In genomic region chr2:224357098-224357901, GRCh38 we compare ENCODE assay signal across 2 cellular contexts.
TF ChIP-seq lines count a peak whose summit lies in the region.

No MANE protein-coding gene starts in this region.

TF ChIP-seq in A549, 52 proteins besides CTCF, POLR2A, EP300 and RAD21 (continued from another document):
- TF ChIP-seq HMGXB4 (CRISPR knock-in tag; IDR thresholded peaks at IDR 0.05; ENCODE audit: borderline replicate concordance): no peak
- peak; percentile 92 to 98 for TF ChIP-seq CEBPB (IDR thresholded peaks at IDR 0.05)
- TF ChIP-seq CHD4 (IDR thresholded peaks at IDR 0.05; ENCODE audit: borderline replicate concordance): no peak
- TF ChIP-seq JUNB (IDR thresholded peaks at IDR 0.05): no peak
- TF ChIP-seq POLR2AphosphoS2 (conservative IDR thresholded peaks at IDR 0.05; ENCODE audit: low read length): no peak

TF ChIP-seq in HepG2, 621 proteins besides CTCF, POLR2A, EP300 and RAD21 (continued from another document and continues in another):
- TF ChIP-seq ZNF34 (CRISPR knock-in tag; IDR thresholded peaks at IDR 0.05; ENCODE audit: borderline replicate concordance): 0 out of 2 replicates have a peak, but pooled peaks have one; percentile 44
- peak; percentile 97 for TF ChIP-seq CEBPB (IDR thresholded peaks at IDR 0.05; ENCODE audit: borderline replicate concordance, low read depth, low read length)
- TF ChIP-seq ZMYM4 (CRISPR knock-in tag; IDR thresholded peaks at IDR 0.05): 0 out of 2 replicates have a peak, but pooled peaks have one; percentile 17
- no peak for TF ChIP-seq ZNF207 (IDR thresholded peaks at IDR 0.05; ENCODE audit: borderline replicate concordance)
- no peak for TF ChIP-seq TERF1 (CRISPR knock-in tag; IDR thresholded peaks at IDR 0.05)
- 0 out of 2 replicates have a peak, but pooled peaks have one; percentile 34 for TF ChIP-seq PAWR (CRISPR knock-in tag; IDR thresholded peaks at IDR 0.05; ENCODE audit: borderline replicate concordance)
- peak; percentile 94 for TF ChIP-seq TEF (CRISPR knock-in tag; IDR thresholded peaks at IDR 0.05)
- TF ChIP-seq ZNF496 (CRISPR knock-in tag; IDR thresholded peaks at IDR 0.05; ENCODE audit: insufficient replicate concordance): no peak
- TF ChIP-seq CENPX (CRISPR knock-in tag; IDR thresholded peaks at IDR 0.05): no peak
- TF ChIP-seq BRF2 (CRISPR knock-in tag; IDR thresholded peaks at IDR 0.05): no peak
- TF ChIP-seq CREM (IDR thresholded peaks at IDR 0.05): no peak
- TF ChIP-seq CREM (CRISPR knock-in tag; IDR thresholded peaks at IDR 0.05): no peak
- TF ChIP-seq ATF4 (CRISPR knock-in tag; IDR thresholded peaks at IDR 0.05): 0 out of 4 replicates have a peak, but pooled peaks of 1 of the 2 experiments have one; percentile 16
- TF ChIP-seq SMC3 (IDR thresholded peaks at IDR 0.05; ENCODE audit: low read length): peak; percentile 92
- TF ChIP-seq PAX8 (CRISPR knock-in tag; IDR thresholded peaks at IDR 0.05; ENCODE audit: borderline replicate concordance): 0 out of 2 replicates have a peak, but pooled peaks have one; percentile 41
- TF ChIP-seq ZBTB46 (CRISPR knock-in tag; IDR thresholded peaks at IDR 0.05; ENCODE audit: borderline replicate concordance): no peak
- peak; percentile 39; the same call in 1 of the 2 replicates for TF ChIP-seq MIER3 (CRISPR knock-in tag; IDR thresholded peaks at IDR 0.05; ENCODE audit: borderline replicate concordance)
- no peak for TF ChIP-seq ZNF138 (CRISPR knock-in tag; IDR thresholded peaks at IDR 0.05; ENCODE audit: low read depth)
- no peak for TF ChIP-seq ZBTB44 (CRISPR knock-in tag; IDR thresholded peaks at IDR 0.05)
- no peak for TF ChIP-seq ZNF646 (CRISPR knock-in tag; IDR thresholded peaks at IDR 0.05)
- TF ChIP-seq NFAT5 (CRISPR knock-in tag; IDR thresholded peaks at IDR 0.05): no peak
- peak; percentile 97 for TF ChIP-seq CEBPG (CRISPR knock-in tag; IDR thresholded peaks at IDR 0.05)
- no peak for TF ChIP-seq ZNF205 (CRISPR knock-in tag; IDR thresholded peaks at IDR 0.05)
- TF ChIP-seq ZNF691 (CRISPR knock-in tag; IDR thresholded peaks at IDR 0.05; ENCODE audit: borderline replicate concordance, low read depth): no peak
- TF ChIP-seq POLR2AphosphoS5 (IDR thresholded peaks at IDR 0.05; ENCODE audit: low read depth, low read length): no peak
- TF ChIP-seq TARDBP (CRISPR knock-in tag; IDR thresholded peaks at IDR 0.05): peak; percentile 31; the same call in 1 of the 2 replicates
